In genomic region chr19:49363265-49364082, GRCh38 we compare ENCODE assay signal across 8 cellular contexts. TPM values are rescaled to one million over a fixed set of nuclear protein-coding genes. Genes with fewer than 3 reads are reported as not detected.
DNase-seq lines count a peak whose midpoint lies in the region; ATAC-seq and TF ChIP-seq lines count a peak whose summit lies in the region.

Gene DKKL1, plus strand, starts transcription at chr19:49363877. Its CDS starts 122 bp downstream, at chr19:49363999.

- no peaks in the 10 kb centered on the region for H3K27me3 ChIP-seq in DND-41 (ENCODE audit: insufficient read depth, low read length, poor library complexity)

- no peaks in the 10 kb centered on the region for H3K9me3 Mint-ChIP-seq in natural killer cell treated with Interleukin-12 subunit alpha and Interleukin-12 subunit beta and Interleukin-15 and Interleukin-18, amount 100 ng/mL, for 72 hours

- H2AFZ ChIP-seq in DND-41 (ENCODE audit: low read depth, low read length), result no peak within 1 kb of the TSS
- H2AFZ ChIP-seq in OCI-LY7 (ENCODE audit: low read length), result peak within 1 kb of the TSS; percentile 88; the same call in 1 of the 2 replicates

- H3K4me3 ChIP-seq in DND-41 (ENCODE audit: low read depth in 1 of 2, low read length in 2 of 2), result no peak within 1 kb of the TSS
- peak within 1 kb of the TSS; percentile 55 for H3K4me3 ChIP-seq in OCI-LY7 (ENCODE audit: low read depth, low read length, poor library complexity, severe bottlenecking)
- peak within 1 kb of the TSS; percentile 96 for H3K4me3 ChIP-seq in fibroblast of pulmonary artery (replicated peaks; ENCODE audit: low read depth, low read length)

- H3K4me1 ChIP-seq in DND-41 (ENCODE audit: insufficient read depth, low read length) (no peaks in the 10 kb centered on the region), OCI-LY7 (ENCODE audit: insufficient read depth, low read length, poor library complexity, severe bottlenecking) (peaks cover 57% of the 10 kb centered on the region)

- ATAC-seq in DND-41 (ENCODE audit: insufficient read depth, low read depth), result 0 out of 3 replicates have a peak, but pooled peaks have one; percentile 24
- ATAC-seq in HG03108 (IDR thresholded peaks at IDR 0.05; ENCODE audit: unreplicated experiment), result peak; percentile 51
- peak; percentile 94 to 96 for ATAC-seq in natural killer cell treated with Interleukin-12 subunit alpha and Interleukin-12 subunit beta and Interleukin-15 and Interleukin-18, amount 100 ng/mL, for 72 hours
- no peak for ATAC-seq in HG03025 (IDR thresholded peaks at IDR 0.05; ENCODE audit: low FRiP score, unreplicated experiment)

- TF ChIP-seq CTCF in DND-41 (IDR thresholded peaks at IDR 0.05; ENCODE audit: borderline replicate concordance, extremely low read depth, low read length, poor library complexity, severe bottlenecking), result no peak
- 0 out of 2 replicates have a peak, but pooled peaks have one; percentile 41 for TF ChIP-seq CTCF in OCI-LY7 (conservative IDR thresholded peaks at IDR 0.05; ENCODE audit: low read length)
- no peak for TF ChIP-seq CTCF in fibroblast of pulmonary artery (IDR thresholded peaks at IDR 0.05; ENCODE audit: low read length, missing control alignments)

- H3K9me2 ChIP-seq in OCI-LY7 (ENCODE audit: insufficient read depth, low read length), result no peaks in the 10 kb centered on the region

- H3K27me3 Mint-ChIP-seq in natural killer cell treated with Interleukin-12 subunit alpha and Interleukin-12 subunit beta and Interleukin-15 and Interleukin-18, amount 100 ng/mL, for 72 hours, result peaks cover 0 to 21% of the 10 kb centered on the region in 2 donors

- no TSS peak for BruUV-seq in OCI-LY7 (replicated peaks; lab: Mats Ljungman, UMichigan)

- H3K27ac ChIP-seq in DND-41 (ENCODE audit: low read length) (no peak within 1 kb of the TSS), OCI-LY7 (ENCODE audit: low read depth, low read length, poor library complexity, severe bottlenecking) (peak within 1 kb of the TSS; percentile 8)

- no peak within 1 kb of the TSS for H3K4me3 Mint-ChIP-seq in natural killer cell treated with Interleukin-12 subunit alpha and Interleukin-12 subunit beta and Interleukin-15 and Interleukin-18, amount 100 ng/mL, for 72 hours

- H3K9ac ChIP-seq in DND-41 (ENCODE audit: low read depth, low read length), result no peak within 1 kb of the TSS

- no peaks in the 10 kb centered on the region for H3K9me3 ChIP-seq in DND-41 (ENCODE audit: insufficient read depth, low read length, severe bottlenecking)
- no peaks in the 10 kb centered on the region for H3K9me3 ChIP-seq in OCI-LY7 (ENCODE audit: low read length)

- H4K20me1 ChIP-seq in DND-41 (ENCODE audit: insufficient read depth, low read length) (no peaks in the 10 kb centered on the region), OCI-LY7 (ENCODE audit: insufficient read depth, low read length) (no peaks in the 10 kb centered on the region)

- POLR2A ChIA-PET in OCI-LY7 (lab: Charles Lee), result interaction anchor here (1.4 kb wide), 1 partner anchor 32 kb away, joined by 4 read pairs; no protein-coding TSS in a partner anchor

- H3K4me1 Mint-ChIP-seq in natural killer cell treated with Interleukin-12 subunit alpha and Interleukin-12 subunit beta and Interleukin-15 and Interleukin-18, amount 100 ng/mL, for 72 hours (ENCODE audit: low read depth in 2 of 2), result peaks cover 11 to 20% of the 10 kb centered on the region in 2 donors

- H3K36me3 Mint-ChIP-seq in natural killer cell treated with Interleukin-12 subunit alpha and Interleukin-12 subunit beta and Interleukin-15 and Interleukin-18, amount 100 ng/mL, for 72 hours, result no peaks in the 10 kb centered on the region

- CTCF ChIA-PET in OCI-LY7 (lab: Charles Lee; ENCODE audit: unreplicated experiment), result no interaction called here

- intact Hi-C loops in OCI-LY7 (cut with micrococcal nuclease; ENCODE audit: unreplicated experiment), result no loop called here

- H3K4me2 ChIP-seq in DND-41 (ENCODE audit: insufficient read depth, low read length), result no peak within 1 kb of the TSS
- H3K4me2 ChIP-seq in OCI-LY7 (ENCODE audit: low read length), result peak within 1 kb of the TSS; percentile 77

- DNase-seq in DND-41 (peak; percentile 39), OCI-LY7 (ENCODE audit: low spot score) (peak; percentile 99), activated T-helper 1 cell treated with Interleukin-2 at 50 U/mL for 16 hours (ENCODE audit: low read depth) (peak; percentile 36), fibroblast of pulmonary artery (ENCODE audit: low read depth) (peak; percentile 100)
- DNase-seq in natural killer cell treated with Interleukin-12 subunit alpha and Interleukin-12 subunit beta and Interleukin-15 and Interleukin-18, amount 100 ng/mL, for 72 hours (ENCODE audit: low spot score), result peak; percentile 92
- DNase-seq in stimulated activated CD8-positive, alpha-beta memory T cell treated with anti-CD3 and anti-CD28 coated beads, Interleukin-7, amount 100 ng/mL, for 48 hours (ENCODE audit: extremely low read depth in 1 of 2, low read depth in 1 of 2), result peak; percentile 66 to 85

- H3K36me3 ChIP-seq in DND-41 (ENCODE audit: insufficient read depth, low read length) (no peaks in the 10 kb centered on the region), OCI-LY7 (ENCODE audit: insufficient read depth, low read length) (no peaks in the 10 kb centered on the region)

- no peak within 1 kb of the TSS for H3K27ac Mint-ChIP-seq in natural killer cell treated with Interleukin-12 subunit alpha and Interleukin-12 subunit beta and Interleukin-15 and Interleukin-18, amount 100 ng/mL, for 72 hours

- H3K79me2 ChIP-seq in DND-41 (ENCODE audit: insufficient read depth, low read length) (no peaks in the 10 kb centered on the region), OCI-LY7 (ENCODE audit: insufficient read depth, low read depth, low read length) (no peaks in the 10 kb centered on the region)

RNA-seq across cellular contexts. Expression of gene DKKL1, which starts in this region (rescaled TPM):
- total RNA-seq in OCI-LY7 (2014; rRNA removed; shearing (Covaris generic)), result 0.15 and 0.63 TPM in 2 replicates
- 0.61 and 0.79 TPM in 2 replicates for total RNA-seq in OCI-LY7 (2022)
- not detected for total RNA-seq in natural killer cell treated with Interleukin-12 subunit alpha and Interleukin-12 subunit beta and Interleukin-15 and Interleukin-18, amount 100 ng/mL, for 72 hours

Comparison
In these comparisons a context has a peak if more than half of its experiments do, and no peak if none do; other contexts are left out.
1. Peak in DNase-seq, H3K4me3 ChIP-seq, H3K27ac ChIP-seq and H3K4me2 ChIP-seq in OCI-LY7; RNA of the gene not detected or under 1 TPM.
2. Peak in DNase-seq and ATAC-seq in natural killer cell treated with Interleukin-12 subunit alpha and Interleukin-12 subunit beta and Interleukin-15 and Interleukin-18, amount 100 ng/mL, for 72 hours; RNA of the gene not detected or under 1 TPM.
3. DNase-seq: peak in every context shown above with its lines; median percentile 100 in fibroblast of pulmonary artery; 99 in OCI-LY7; 92 in natural killer cell treated with Interleukin-12 subunit alpha and Interleukin-12 subunit beta and Interleukin-15 and Interleukin-18, amount 100 ng/mL, for 72 hours; 76 in stimulated activated CD8-positive, alpha-beta memory T cell treated with anti-CD3 and anti-CD28 coated beads, Interleukin-7, amount 100 ng/mL, for 48 hours; 39 in DND-41; 36 in activated T-helper 1 cell treated with Interleukin-2 at 50 U/mL for 16 hours.